In genomic region chr2:203824057-203824456, GRCh38 we compare ENCODE assay signal across 1 cellular context.
TF ChIP-seq lines count a peak whose summit lies in the region.

No MANE protein-coding gene starts in this region.

TF ChIP-seq in WTC11, 78 proteins besides CTCF, POLR2A, EP300 and RAD21 (continued from another document):
- TF ChIP-seq PREB (CRISPR knock-in tag; IDR thresholded peaks at IDR 0.05; ENCODE audit: borderline replicate concordance) (no peak), ZNF138 (CRISPR knock-in tag; conservative IDR thresholded peaks at IDR 0.05) (no peak), JAZF1 (CRISPR knock-in tag; IDR thresholded peaks at IDR 0.05) (no peak), ZNF121 (CRISPR knock-in tag; IDR thresholded peaks at IDR 0.05) (no peak)
